In the genomic region with DNA sequence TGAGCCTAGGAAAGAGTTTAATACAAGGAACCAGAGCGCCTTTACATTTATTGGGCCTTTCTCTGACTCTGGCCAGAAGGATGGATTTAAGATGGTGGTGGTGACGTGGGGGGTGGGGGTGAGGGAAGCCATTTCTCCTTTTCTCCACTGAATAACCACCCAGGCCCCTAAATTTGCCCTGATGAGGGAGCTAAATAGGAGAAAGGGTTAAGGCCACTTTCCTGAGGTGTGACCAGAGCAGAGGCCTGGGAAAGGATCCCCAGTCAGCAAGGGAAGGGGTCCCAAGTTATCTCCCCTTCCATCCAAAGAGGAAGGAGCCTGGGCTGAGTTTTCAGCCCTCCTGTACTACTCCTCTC, we compare ENCODE assay signal across 15 cellular contexts. TPM values are rescaled to one million over a fixed set of nuclear protein-coding genes. Genes with fewer than 3 reads are reported as not detected.
DNase-seq lines count a peak whose midpoint lies in the region; ATAC-seq, FAIRE-seq and TF ChIP-seq lines count a peak whose summit lies in the region.
"Had no signal": no experiment of that assay in that cellular context is flagged by ENCODE, and none has a peak within 500 bp of the region (broad histone marks: within the 10 kb centered on the region; RNA-seq: fewer than 3 reads in every experiment).

No MANE protein-coding gene starts in this region.

- no peak overlapping the region; the same call in 2 of the 3 replicates for H3K4me3 ChIP-seq in A549
- no peak overlapping the region for H3K4me3 ChIP-seq in CD8-positive, alpha-beta memory T cell (ENCODE audit: low read length)
- peak overlapping the region; percentile 22 for H3K4me3 ChIP-seq in mesodermal cell (ENCODE audit: extremely low read depth, insufficient read depth, low read length, poor library complexity, severe bottlenecking)
- no peak overlapping the region for H3K4me3 ChIP-seq in right cardiac atrium (ENCODE audit: low read length)
- H3K4me3 ChIP-seq in osteoblast (ENCODE audit: insufficient read depth, low read length): no peak overlapping the region
- H3K4me3 ChIP-seq: ovary had no signal

- no peak for DNase-seq in A549 (ENCODE audit: low read depth in 1 of 2, low spot score in 1 of 2)
- DNase-seq in CD8-positive, alpha-beta memory T cell: no peak
- DNase-seq in T-cell: no peak
- no peak for DNase-seq in right cardiac atrium
- no peak for DNase-seq in osteoblast (ENCODE audit: insufficient read length, low spot score, missing footprints)
- no peak for DNase-seq in COR-L47 (lab: John Stamatoyannopoulos, UW)
- DNase-seq: AML-193, DMS153, gastrocnemius medialis, NCI-H1048, NCI-H2081 treated with DMSO at 0.1 percent for 48 hours, NCI-H524 treated with DMSO at 0.1 percent for 48 hours, ovary had no signal

- H3K36me3 Mint-ChIP-seq in CD8-positive, alpha-beta memory T cell: no peaks in the 10 kb centered on the region
- H3K36me3 Mint-ChIP-seq in T-cell: no peaks in the 10 kb centered on the region

- H3K9me3 Mint-ChIP-seq in CD8-positive, alpha-beta memory T cell: peaks cover 0 to 5% (median 0%) of the 10 kb centered on the region in 5 donors
- no peaks in the 10 kb centered on the region for H3K9me3 Mint-ChIP-seq in T-cell

- no peaks in the 10 kb centered on the region for H3K36me3 ChIP-seq in CD8-positive, alpha-beta memory T cell (ENCODE audit: insufficient read depth, low read length)
- H3K36me3 ChIP-seq in mesodermal cell (ENCODE audit: control insufficient read depth, insufficient read depth, low read length): no peaks in the 10 kb centered on the region
- H3K36me3 ChIP-seq in osteoblast (ENCODE audit: insufficient read depth, low read length): no peaks in the 10 kb centered on the region
- H3K36me3 ChIP-seq: gastrocnemius medialis, ovary had no signal

- H3K27me3 Mint-ChIP-seq in CD8-positive, alpha-beta memory T cell: peaks cover 59 to 91% of the 10 kb centered on the region in 2 donors
- H3K27me3 Mint-ChIP-seq in T-cell: peaks cover 68 to 90% of the 10 kb centered on the region in 2 donors

- H3K9me3 ChIP-seq in A549: no peaks in the 10 kb centered on the region
- H3K9me3 ChIP-seq in CD8-positive, alpha-beta memory T cell (ENCODE audit: low read length): no peaks in the 10 kb centered on the region
- no peaks in the 10 kb centered on the region for H3K9me3 ChIP-seq in mesodermal cell (ENCODE audit: control insufficient read depth, low read length)
- no peaks in the 10 kb centered on the region for H3K9me3 ChIP-seq in right cardiac atrium (ENCODE audit: control insufficient read depth, low read length)
- H3K9me3 ChIP-seq in osteoblast (ENCODE audit: low read depth, low read length): no peaks in the 10 kb centered on the region
- H3K9me3 ChIP-seq: gastrocnemius medialis, ovary had no signal

- no peak for ATAC-seq in A549
- ATAC-seq in T-cell (replicated peaks in 1 of 4): no peak
- ATAC-seq in right cardiac atrium: no peak
- ATAC-seq: gastrocnemius medialis had no signal

- peaks cover 23% of the 10 kb centered on the region; the same call in 2 of the 3 replicates for H3K4me1 ChIP-seq in A549
- H3K4me1 ChIP-seq in CD8-positive, alpha-beta memory T cell (ENCODE audit: insufficient read depth, low read length): peaks cover 21% of the 10 kb centered on the region
- peaks cover 5% of the 10 kb centered on the region for H3K4me1 ChIP-seq in mesodermal cell (ENCODE audit: control insufficient read depth, insufficient read depth, low read length, poor library complexity, severe bottlenecking)
- peaks cover 3% of the 10 kb centered on the region for H3K4me1 ChIP-seq in right cardiac atrium (ENCODE audit: control insufficient read depth, insufficient read depth, low read length)
- H3K4me1 ChIP-seq in osteoblast (ENCODE audit: insufficient read depth, low read length): no peaks in the 10 kb centered on the region

- H3K4me3 Mint-ChIP-seq in CD8-positive, alpha-beta memory T cell: peak overlapping the region; percentile 76 to 93 (median 87)
- H3K4me3 Mint-ChIP-seq in T-cell: peak overlapping the region; percentile 66 to 77 (median 75)

- peaks cover 6 to 21% (median 12%) of the 10 kb centered on the region in 3 donors for H3K4me1 Mint-ChIP-seq in CD8-positive, alpha-beta memory T cell
- peaks cover 10 to 20% (median 18%) of the 10 kb centered on the region in 3 donors for H3K4me1 Mint-ChIP-seq in T-cell

- POLR2A ChIA-PET in A549 (lab: Yijun Ruan, JAX) (interaction anchor here (0.6 to 1.3 kb wide), 2 partner anchors 9 to 12 kb away, joined by 3 to 4 read pairs; no protein-coding TSS in a partner anchor), T-cell (lab: Charles Lee) (interaction anchor here (0.6 to 0.7 kb wide), 2 partner anchors 13 to 31 kb away, joined by 7 read pairs; no protein-coding TSS in a partner anchor)
- POLR2A ChIA-PET in CD8-positive, alpha-beta memory T cell (lab: Charles Lee): interaction anchor here (0.5 kb wide), 1 partner anchor 984 kb away, joined by 3 read pairs; no protein-coding TSS in a partner anchor

- TF ChIP-seq POLR2A in A549 (IDR thresholded peaks at IDR 0.05; ENCODE audit: low read length): no peak

- no peak overlapping the region for H2AFZ ChIP-seq in osteoblast (ENCODE audit: low read length)

- no peak for TF ChIP-seq RAD21 in A549 (conservative IDR thresholded peaks at IDR 0.05 in 1 of 2, IDR thresholded peaks at IDR 0.05 in 1 of 2)

- peak overlapping the region; percentile 92 for H3K4me2 ChIP-seq in A549
- H3K4me2 ChIP-seq in osteoblast (ENCODE audit: insufficient read depth, low read length): no peak overlapping the region

- no peaks in the 10 kb centered on the region for H4K20me1 ChIP-seq in osteoblast (ENCODE audit: insufficient read depth, low read length)

- TF ChIP-seq CTCF in A549 (IDR thresholded peaks at IDR 0.05) (no peak), osteoblast (IDR thresholded peaks at IDR 0.05; ENCODE audit: extremely low read depth, low read depth, low read length) (no peak)

- WGBS in A549 (ENCODE audit: missing lambda C conversion rate): 74% methylated on average over 2 of the region's 2 CpGs
- 25% methylated on average over 1 of the region's 2 CpGs; no CpG with 5 or more reads in 1 of the 2 experiments for WGBS in mesodermal cell (ENCODE audit: insufficient coverage in 2 of 2), 2 experiments
- WGBS in right cardiac atrium: 20% methylated on average over 2 of the region's 2 CpGs

- H3K27ac Mint-ChIP-seq in CD8-positive, alpha-beta memory T cell: peak overlapping the region in 3 of 8 donors; percentile 39 to 77 (median 66)
- no peak overlapping the region for H3K27ac Mint-ChIP-seq in T-cell

- CTCF ChIA-PET in A549 (lab: Yijun Ruan, JAX): interaction anchor here (0.7 to 5.8 kb wide), 9 partner anchors 9 to 602 kb away, joined by 3 to 118 read pairs (median 5); no protein-coding TSS in a partner anchor
- CTCF ChIA-PET in CD8-positive, alpha-beta memory T cell (lab: Charles Lee): interaction anchor here (1.3 to 1.6 kb wide), 3 partner anchors 8 to 678 kb away, joined by 3 to 5 read pairs (median 4); no protein-coding TSS in a partner anchor
- CTCF ChIA-PET in T-cell (lab: Charles Lee): interaction anchor here in 1 of 2 donors (0.6 kb wide), 1 partner anchor 12 kb away, joined by 5 read pairs; a partner anchor contains a TSS

- H3K27ac ChIP-seq in A549 (peak overlapping the region; percentile 89 to 95; a peak in 5 of 6 replicates), mesodermal cell (ENCODE audit: low read depth, low read length, severe bottlenecking) (peak overlapping the region; percentile 51), right cardiac atrium (ENCODE audit: low read length) (no peak overlapping the region), osteoblast (ENCODE audit: low read depth, low read length) (no peak overlapping the region)
- peak overlapping the region; percentile 77 for H3K27ac ChIP-seq in CD8-positive, alpha-beta memory T cell (ENCODE audit: low read depth, low read length)
- H3K27ac ChIP-seq: gastrocnemius medialis, ovary had no signal

- intact Hi-C loops in right cardiac atrium (cut with DNase I): loop anchor here in 1 of 4 donors (10.0 kb wide), 1 partner anchor 482 kb away; no protein-coding TSS in a partner anchor

- TF ChIP-seq EP300 in A549 (IDR thresholded peaks at IDR 0.05): no peak

- FAIRE-seq in A549 (lab: Jason Lieb, UNC): no peak

- H3K79me2 ChIP-seq in osteoblast (ENCODE audit: insufficient read depth, low read length): no peaks in the 10 kb centered on the region

- peaks cover 79% of the 10 kb centered on the region for H3K27me3 ChIP-seq in CD8-positive, alpha-beta memory T cell (ENCODE audit: insufficient read depth, low read length, poor library complexity, severe bottlenecking)
- H3K27me3 ChIP-seq in right cardiac atrium (ENCODE audit: control insufficient read depth, insufficient read depth): no peaks in the 10 kb centered on the region
- peaks cover 98% of the 10 kb centered on the region for H3K27me3 ChIP-seq in osteoblast (ENCODE audit: insufficient read depth, low read length)

RNA-seq across cellular contexts. Expression of a gene that starts 1.1 kb away (rescaled TPM):
- polyA plus RNA-seq in A549 (2011; rRNA removed) (22.0 and 24.6 TPM in 2 replicates), A549 (2017; fragmentation: RNase III; extraction: RNeasy Plus Mini Kit Qiagen cat#74134 plus additional on column Dnase treatment) (5.6 to 7.3 TPM (median 6.2 TPM) in 3 replicates), right cardiac atrium (0.02 TPM)
- 10.3 and 12.9 TPM in 2 replicates for polyA plus RNA-seq in A549 (2012; cell fraction: cytosol; rRNA removed)
- polyA plus RNA-seq in A549 (2012; cell fraction: nucleus; rRNA removed): 11.1 and 12.9 TPM in 2 replicates
- 10.4 and 12.1 TPM in 2 replicates for polyA minus RNA-seq in A549 (2011; rRNA and poly(A)+ RNA removed)
- total RNA-seq in CD8-positive, alpha-beta memory T cell: 1 to 10 TPM; 2.0 to 2.6 TPM
- not detected for polyA plus RNA-seq in CD8-positive, alpha-beta memory T cell
- total RNA-seq in T-cell (under 1 TPM in 4 of 5 donors, not detected in 1; 0.19 to 0.43 (median 0.30) TPM), right cardiac atrium (not detected), osteoblast (not detected in 2 replicates)
- 35.5 TPM for polyA plus RNA-seq in mesodermal cell (2013, experiment 1 of 2)
- 31.8 TPM for polyA plus RNA-seq in mesodermal cell (2013, experiment 2 of 2)
- total RNA-seq: gastrocnemius medialis had no signal

RNA-seq across cellular contexts. Expression of a gene that starts 12.1 kb away (rescaled TPM):
- polyA plus RNA-seq in A549 (2011; rRNA removed) (8.9 and 11.1 TPM in 2 replicates), A549 (2017; fragmentation: RNase III; extraction: RNeasy Plus Mini Kit Qiagen cat#74134 plus additional on column Dnase treatment) (4.6 to 5.8 TPM (median 4.7 TPM) in 3 replicates), right cardiac atrium (not detected)
- 12.3 and 15.2 TPM in 2 replicates for polyA plus RNA-seq in A549 (2012; cell fraction: cytosol; rRNA removed)
- 12.8 and 13.1 TPM in 2 replicates for polyA plus RNA-seq in A549 (2012; cell fraction: nucleus; rRNA removed)
- 4.1 and 5.1 TPM in 2 replicates for polyA minus RNA-seq in A549 (2011; rRNA and poly(A)+ RNA removed)
- not detected for total RNA-seq in CD8-positive, alpha-beta memory T cell
- not detected for polyA plus RNA-seq in CD8-positive, alpha-beta memory T cell
- total RNA-seq in T-cell (not detected), right cardiac atrium (not detected), osteoblast (not detected in 2 replicates)
- 30.0 TPM for polyA plus RNA-seq in mesodermal cell (2013, experiment 1 of 2)
- polyA plus RNA-seq in mesodermal cell (2013, experiment 2 of 2): 41.5 TPM

RNA-seq across cellular contexts. Expression of a gene that starts 16.4 kb away (rescaled TPM):
- polyA plus RNA-seq in A549 (2011; rRNA removed) (15.4 and 22.3 TPM in 2 replicates), A549 (2017; fragmentation: RNase III; extraction: RNeasy Plus Mini Kit Qiagen cat#74134 plus additional on column Dnase treatment) (27.4 to 32.3 TPM (median 27.4 TPM) in 3 replicates), right cardiac atrium (0.48 TPM)
- 16.9 TPM in 2 replicates for polyA plus RNA-seq in A549 (2012; cell fraction: cytosol; rRNA removed)
- 9.0 and 12.5 TPM in 2 replicates for polyA plus RNA-seq in A549 (2012; cell fraction: nucleus; rRNA removed)
- 6.5 and 6.6 TPM in 2 replicates for polyA minus RNA-seq in A549 (2011; rRNA and poly(A)+ RNA removed)
- under 1 TPM; 0.89 to 0.96 TPM for total RNA-seq in CD8-positive, alpha-beta memory T cell
- polyA plus RNA-seq in CD8-positive, alpha-beta memory T cell: 0.87 TPM
- total RNA-seq in T-cell (under 1 TPM in 3 of 5 donors, not detected in 2; 0.47 to 0.66 (median 0.60) TPM), right cardiac atrium (under 1 TPM; 0.50 to 0.80 (median 0.59) TPM), osteoblast (0.36 TPM in 1 of 2 replicates, not detected in the other)
- 10.4 TPM for polyA plus RNA-seq in mesodermal cell (2013, experiment 1 of 2)
- 19.8 TPM for polyA plus RNA-seq in mesodermal cell (2013, experiment 2 of 2)

RNA-seq across cellular contexts. Expression of a gene that starts 22.4 kb away (rescaled TPM):
- polyA plus RNA-seq in A549 (2011; rRNA removed) (9.4 and 10.2 TPM in 2 replicates), A549 (2017; fragmentation: RNase III; extraction: RNeasy Plus Mini Kit Qiagen cat#74134 plus additional on column Dnase treatment) (12.3 to 14.9 TPM (median 14.7 TPM) in 3 replicates), right cardiac atrium (1.1 TPM)
- polyA plus RNA-seq in A549 (2012; cell fraction: cytosol; rRNA removed): 8.7 and 9.0 TPM in 2 replicates
- 48.0 and 49.7 TPM in 2 replicates for polyA plus RNA-seq in A549 (2012; cell fraction: nucleus; rRNA removed)
- polyA minus RNA-seq in A549 (2011; rRNA and poly(A)+ RNA removed): 4.4 and 4.9 TPM in 2 replicates
- total RNA-seq in CD8-positive, alpha-beta memory T cell: under 1 TPM; 0.22 to 0.37 TPM
- polyA plus RNA-seq in CD8-positive, alpha-beta memory T cell: not detected
- total RNA-seq in T-cell (under 1 TPM in 2 of 5 donors, not detected in 3; 0.16 to 0.33 TPM), right cardiac atrium (1 to 10 TPM in 2 of 4 donors, under 1 TPM in 2; 0.74 to 1.8 (median 1.0) TPM), osteoblast (0.59 and 0.72 TPM in 2 replicates)
- 38.9 TPM for polyA plus RNA-seq in mesodermal cell (2013, experiment 1 of 2)
- 49.8 TPM for polyA plus RNA-seq in mesodermal cell (2013, experiment 2 of 2)

RNA-seq across cellular contexts. Expression of a gene that starts 33.6 kb away (rescaled TPM):
- polyA plus RNA-seq in A549 (2011; rRNA removed) (2.5 and 2.7 TPM in 2 replicates), A549 (2017; fragmentation: RNase III; extraction: RNeasy Plus Mini Kit Qiagen cat#74134 plus additional on column Dnase treatment) (2.1 to 3.0 TPM (median 2.4 TPM) in 3 replicates), right cardiac atrium (0.14 TPM)
- 1.9 and 2.5 TPM in 2 replicates for polyA plus RNA-seq in A549 (2012; cell fraction: cytosol; rRNA removed)
- polyA plus RNA-seq in A549 (2012; cell fraction: nucleus; rRNA removed): 21.9 and 24.5 TPM in 2 replicates
- polyA minus RNA-seq in A549 (2011; rRNA and poly(A)+ RNA removed): 0.39 and 0.74 TPM in 2 replicates
- total RNA-seq in CD8-positive, alpha-beta memory T cell: not detected
- not detected for polyA plus RNA-seq in CD8-positive, alpha-beta memory T cell
- total RNA-seq in T-cell (not detected), right cardiac atrium (under 1 TPM in 3 of 4 donors, not detected in 1; 0.12 to 0.37 (median 0.14) TPM), osteoblast (not detected in 2 replicates)
- polyA plus RNA-seq in mesodermal cell (2013, experiment 1 of 2): 13.7 TPM
- 15.0 TPM for polyA plus RNA-seq in mesodermal cell (2013, experiment 2 of 2)
- total RNA-seq: gastrocnemius medialis, SK-MEL-5 had no signal

Comparison
In these comparisons a context has a peak if more than half of its experiments do, and no peak if none do; other contexts are left out.
1. H3K27ac ChIP-seq: peak in A549 (2 of 2), CD8-positive, alpha-beta memory T cell (single experiment) and mesodermal cell (single experiment); none in right cardiac atrium (single experiment) and osteoblast (single experiment).